Comparison of ENCODE assay signal across 9 cellular contexts in the genomic region with DNA sequence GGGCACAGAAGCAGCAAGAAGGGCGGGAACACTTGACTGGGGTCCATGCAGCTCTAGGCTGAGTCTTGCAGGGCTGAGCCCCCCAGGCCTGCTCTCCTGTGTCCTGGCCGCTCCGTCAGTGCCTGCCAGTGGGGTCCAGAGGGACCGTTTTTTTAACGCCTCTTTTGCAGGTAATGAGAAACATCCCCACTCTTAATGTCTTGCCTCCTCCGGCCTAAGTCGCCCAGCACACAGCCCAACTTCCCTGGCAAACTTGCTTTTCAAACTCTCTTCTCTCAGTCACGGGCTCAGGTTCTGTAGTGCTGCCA. TPM values are rescaled to one million over a fixed set of nuclear protein-coding genes. Genes with fewer than 3 reads are reported as not detected.
DNase-seq lines count a peak whose midpoint lies in the region; ATAC-seq and TF ChIP-seq lines count a peak whose summit lies in the region.
"Not testable (repeated sequence)": the region's sequence is repeated elsewhere in the genome, so short reads cannot be mapped to it uniquely, and the experiment has no call there.
"Had no signal": no experiment of that assay in that cellular context is flagged by ENCODE, and none has a peak within 500 bp of the region (broad histone marks: within the 10 kb centered on the region; RNA-seq: fewer than 3 reads in every experiment).

No MANE protein-coding gene starts in this region.

- not testable (repeated sequence) for TF ChIP-seq RAD21 in SK-N-SH (IDR thresholded peaks at IDR 0.05; ENCODE audit: low read length)

- H3K36me3 Mint-ChIP-seq in CD4-positive, CD25-positive, alpha-beta regulatory T cell; HFFc6 (ENCODE audit: low read depth); activated naive CD4-positive, alpha-beta T cell treated with anti-CD3 and anti-CD28 coated beads, Interleukin-2, amount 50 U/mL, for 24 hours; immature natural killer cell: not testable (repeated sequence)

- H3F3A ChIP-seq in SK-N-SH (replicated peaks; ENCODE audit: insufficient read depth) = not testable (repeated sequence)

- peak overlapping the region; percentile 84 to 94 (median 93) for H3K27ac Mint-ChIP-seq in CD4-positive, CD25-positive, alpha-beta regulatory T cell
- H3K27ac Mint-ChIP-seq in HFFc6 (peak overlapping the region; percentile 43), immature natural killer cell (peak overlapping the region in 5 of 6 donors; percentile 83 to 95 (median 91))
- H3K27ac Mint-ChIP-seq in activated naive CD4-positive, alpha-beta T cell treated with anti-CD3 and anti-CD28 coated beads, Interleukin-2, amount 50 U/mL, for 24 hours = peak overlapping the region; percentile 90

- H3K4me2 ChIP-seq in SK-N-SH = not testable (repeated sequence)

- H3K4me1 ChIP-seq in CD4-positive, CD25-positive, alpha-beta regulatory T cell (ENCODE audit: control insufficient read depth, insufficient read depth, low read length, poor library complexity, severe bottlenecking); SK-N-SH (ENCODE audit: control insufficient read depth in 1 of 2, insufficient read depth in 2 of 2, low read depth in 1 of 2, low read length in 1 of 2); suprapubic skin: not testable (repeated sequence)
- peaks cover 9 to 11% of the 10 kb centered on the region in 2 experiments for H3K4me1 ChIP-seq in neutrophil (ENCODE audit: control insufficient read depth in 1 of 2, insufficient read depth in 1 of 2, low read depth in 1 of 2, low read length in 1 of 2)

- not testable (repeated sequence) for H3K9me3 Mint-ChIP-seq in CD4-positive, CD25-positive, alpha-beta regulatory T cell; HFFc6; activated naive CD4-positive, alpha-beta T cell treated with anti-CD3 and anti-CD28 coated beads, Interleukin-2, amount 50 U/mL, for 24 hours; immature natural killer cell

- CTCF ChIA-PET in SK-N-SH (lab: Yijun Ruan, JAX) = not testable (repeated sequence)

- not testable (repeated sequence) for DNase-seq in CD4-positive, CD25-positive, alpha-beta regulatory T cell; HFFc6; SK-N-SH; dorsolateral prefrontal cortex; immature natural killer cell; suprapubic skin (ENCODE audit: low spot score in 2 of 2)

- H3K4me3 ChIP-seq in CD4-positive, CD25-positive, alpha-beta regulatory T cell (ENCODE audit: low read depth, low read length) = not testable (repeated sequence)
- H3K4me3 ChIP-seq in SK-N-SH (ENCODE audit: low read depth in 2 of 2, low read length in 1 of 2) = peak overlapping the region in 1 of 2 experiments; percentile 25; a peak in 2 of 4 replicates
- peak overlapping the region in 53 of 59 donors; percentile 11 to 84 (median 58) for H3K4me3 ChIP-seq in dorsolateral prefrontal cortex
- peak overlapping the region; percentile 27 to 67 for H3K4me3 ChIP-seq in neutrophil (ENCODE audit: low read depth in 1 of 2, low read length in 1 of 2)
- peak overlapping the region; percentile 27 for H3K4me3 ChIP-seq in suprapubic skin

- TF ChIP-seq CTCF in HFFc6 (IDR thresholded peaks at IDR 0.05) (peak; percentile 68), SK-N-SH (IDR thresholded peaks at IDR 0.05) (peak; percentile 54), dorsolateral prefrontal cortex (IDR thresholded peaks at IDR 0.05 in 54 of 56, conservative IDR thresholded peaks at IDR 0.05 in 2 of 56; ENCODE audit: low read depth in 1 of 56, partially characterized antibody in 56 of 56) (peak in 6 of 56 donors; percentile 2 to 50 (median 34)), suprapubic skin (IDR thresholded peaks at IDR 0.05) (peak in 1 of 2 donors; percentile 1)
- TF ChIP-seq CTCF in neutrophil (IDR thresholded peaks at IDR 0.05) = not testable (repeated sequence)

- not testable (repeated sequence) for H3K27me3 ChIP-seq in CD4-positive, CD25-positive, alpha-beta regulatory T cell (ENCODE audit: control insufficient read depth, insufficient read depth, low read length); SK-N-SH (ENCODE audit: insufficient read depth); neutrophil; suprapubic skin
- peaks cover 0 to 14% (median 0%) of the 10 kb centered on the region in 45 donors for H3K27me3 ChIP-seq in dorsolateral prefrontal cortex

- peak overlapping the region; percentile 86 for H3K27ac ChIP-seq in CD4-positive, CD25-positive, alpha-beta regulatory T cell (ENCODE audit: insufficient read depth, low read length, poor library complexity, severe bottlenecking)
- not testable (repeated sequence) for H3K27ac ChIP-seq in SK-N-SH (ENCODE audit: low read depth in 2 of 2, low read length in 1 of 2); suprapubic skin
- peak overlapping the region in 17 of 59 donors; percentile 41 to 94 (median 57) for H3K27ac ChIP-seq in dorsolateral prefrontal cortex
- H3K27ac ChIP-seq in neutrophil = peak overlapping the region; percentile 97

- peak overlapping the region; percentile 81 to 97 (median 90) for H3K4me3 Mint-ChIP-seq in CD4-positive, CD25-positive, alpha-beta regulatory T cell
- H3K4me3 Mint-ChIP-seq in HFFc6 = peak overlapping the region; percentile 91
- H3K4me3 Mint-ChIP-seq in activated naive CD4-positive, alpha-beta T cell treated with anti-CD3 and anti-CD28 coated beads, Interleukin-2, amount 50 U/mL, for 24 hours = peak overlapping the region; percentile 88
- peak overlapping the region; percentile 83 to 93 (median 88) for H3K4me3 Mint-ChIP-seq in immature natural killer cell

- not testable (repeated sequence) for H3K9ac ChIP-seq in SK-N-SH

- TF ChIP-seq POLR2A in suprapubic skin (IDR thresholded peaks at IDR 0.05) = not testable (repeated sequence)

- H3K79me2 ChIP-seq in SK-N-SH (ENCODE audit: insufficient read depth) = not testable (repeated sequence)

- H3K27me3 Mint-ChIP-seq in CD4-positive, CD25-positive, alpha-beta regulatory T cell; HFFc6 (ENCODE audit: insufficient read depth); activated naive CD4-positive, alpha-beta T cell treated with anti-CD3 and anti-CD28 coated beads, Interleukin-2, amount 50 U/mL, for 24 hours: not testable (repeated sequence)
- peaks cover 10 to 13% (median 12%) of the 10 kb centered on the region in 3 donors for H3K27me3 Mint-ChIP-seq in immature natural killer cell (ENCODE audit: low read depth in 3 of 3)

- H3K36me3 ChIP-seq in CD4-positive, CD25-positive, alpha-beta regulatory T cell (ENCODE audit: control insufficient read depth, insufficient read depth, low read length); SK-N-SH (replicated peaks in 1 of 2; ENCODE audit: control insufficient read depth in 1 of 2, insufficient read depth in 2 of 2, low read length in 1 of 2); neutrophil; suprapubic skin: not testable (repeated sequence)

- WGBS in SK-N-SH (ENCODE audit: low lambda C conversion rate) = 8% methylated on average over 2 of the region's 8 CpGs
- 80% methylated on average over 1 of the region's 8 CpGs for WGBS in suprapubic skin

- H3K4me1 Mint-ChIP-seq in CD4-positive, CD25-positive, alpha-beta regulatory T cell = peaks cover 0 to 16% (median 4%) of the 10 kb centered on the region in 4 donors
- not testable (repeated sequence) for H3K4me1 Mint-ChIP-seq in HFFc6 (ENCODE audit: low read depth); activated naive CD4-positive, alpha-beta T cell treated with anti-CD3 and anti-CD28 coated beads, Interleukin-2, amount 50 U/mL, for 24 hours
- H3K4me1 Mint-ChIP-seq in immature natural killer cell = peaks cover 6 to 12% of the 10 kb centered on the region in 2 donors

- H3K9me3 ChIP-seq in CD4-positive, CD25-positive, alpha-beta regulatory T cell (ENCODE audit: control insufficient read depth in 2 of 2, low read length in 2 of 2); SK-N-SH; neutrophil; suprapubic skin: not testable (repeated sequence)

- intact Hi-C loops in dorsolateral prefrontal cortex (cut with DNase I) = not testable (repeated sequence)

- not testable (repeated sequence) for ATAC-seq in CD4-positive, CD25-positive, alpha-beta regulatory T cell (ENCODE audit: low read depth in 2 of 2)

- H3K9me2 ChIP-seq in SK-N-SH = not testable (repeated sequence)

- not testable (repeated sequence) for H4K20me1 ChIP-seq in SK-N-SH (ENCODE audit: insufficient read depth)

- POLR2A ChIA-PET in SK-N-SH (lab: Yijun Ruan, JAX) = interaction anchor here (0.6 to 1.8 kb wide), 2 partner anchors 9 to 420 kb away, joined by 3 to 8 read pairs; no protein-coding TSS in a partner anchor

- not testable (repeated sequence) for TF ChIP-seq EP300 in SK-N-SH (IDR thresholded peaks at IDR 0.05; ENCODE audit: borderline replicate concordance in 1 of 2, low read depth in 1 of 2, low read length in 1 of 2); suprapubic skin (IDR thresholded peaks at IDR 0.05)

- H2AFZ ChIP-seq in SK-N-SH (ENCODE audit: low read depth) = not testable (repeated sequence)

RNA-seq across cellular contexts. Expression of gene EOLA2, which starts 2.4 kb away (rescaled TPM):
- 62.5 TPM for total RNA-seq in CD4-positive, CD25-positive, alpha-beta regulatory T cell
- 10 to 100 TPM; 32.1 to 35.9 (median 34.2) TPM for polyA plus RNA-seq in CD4-positive, CD25-positive, alpha-beta regulatory T cell
- 10 to 100 TPM; 30.1 to 36.7 (median 31.4) TPM for total RNA-seq in HFFc6 (2021; fragmentation: NEBNext Ultra II Directional; extraction: Animal tissue kit (Norgen Biotek cat#: 25700))
- polyA plus RNA-seq in SK-N-SH (2012; rRNA removed) (43.4 and 45.2 TPM in 2 replicates), immature natural killer cell (10 to 100 TPM; 38.6 to 65.1 (median 51.5) TPM)
- polyA plus RNA-seq in SK-N-SH (2012; cell fraction: cytosol; rRNA removed) = 33.0 and 41.1 TPM in 2 replicates
- 62.6 and 71.9 TPM in 2 replicates for polyA plus RNA-seq in SK-N-SH (2012; cell fraction: nucleus; rRNA removed)
- total RNA-seq in dorsolateral prefrontal cortex (10 to 100 TPM; 18.9 to 40.5 (median 28.8) TPM), suprapubic skin (10 to 100 TPM; 15.3 to 49.2 (median 20.1) TPM)

RNA-seq across cellular contexts. Expression of gene HSFX4, which starts 11.3 kb away (rescaled TPM):
- not detected for total RNA-seq in CD4-positive, CD25-positive, alpha-beta regulatory T cell
- polyA plus RNA-seq in CD4-positive, CD25-positive, alpha-beta regulatory T cell = not detected
- not detected for total RNA-seq in HFFc6 (2021; fragmentation: NEBNext Ultra II Directional; extraction: Animal tissue kit (Norgen Biotek cat#: 25700))
- not detected in 2 replicates for polyA plus RNA-seq in SK-N-SH (2012; rRNA removed)
- not detected in 2 replicates for polyA plus RNA-seq in SK-N-SH (2012; cell fraction: cytosol; rRNA removed)
- not detected in 2 replicates for polyA plus RNA-seq in SK-N-SH (2012; cell fraction: nucleus; rRNA removed)
- under 1 TPM in 2 of 120 experiments, not detected in 118; 0.39 to 0.43 TPM for total RNA-seq in dorsolateral prefrontal cortex
- polyA plus RNA-seq in immature natural killer cell = not detected
- total RNA-seq in suprapubic skin = not detected
- total RNA-seq: H4 had no signal

RNA-seq across cellular contexts. Expression of gene MAGEA8, which starts 59.7 kb away (rescaled TPM):
- total RNA-seq in CD4-positive, CD25-positive, alpha-beta regulatory T cell = not detected
- polyA plus RNA-seq in CD4-positive, CD25-positive, alpha-beta regulatory T cell = not detected
- total RNA-seq in HFFc6 (2021; fragmentation: NEBNext Ultra II Directional; extraction: Animal tissue kit (Norgen Biotek cat#: 25700)) = not detected
- polyA plus RNA-seq in SK-N-SH (2012; rRNA removed) (0.15 and 0.20 TPM in 2 replicates), immature natural killer cell (not detected)
- 0.14 and 0.23 TPM in 2 replicates for polyA plus RNA-seq in SK-N-SH (2012; cell fraction: cytosol; rRNA removed)
- polyA plus RNA-seq in SK-N-SH (2012; cell fraction: nucleus; rRNA removed) = 0.05 and 0.08 TPM in 2 replicates
- total RNA-seq in dorsolateral prefrontal cortex (not detected), suprapubic skin (not detected)
- total RNA-seq: H4 had no signal

Comparison
In these comparisons a context has a peak if more than half of its experiments do, and no peak if none do; other contexts are left out.
1. H3K27ac Mint-ChIP-seq: peak in every context shown above with its lines; median percentile 93 in CD4-positive, CD25-positive, alpha-beta regulatory T cell; 91 in immature natural killer cell; 90 in activated naive CD4-positive, alpha-beta T cell treated with anti-CD3 and anti-CD28 coated beads, Interleukin-2, amount 50 U/mL, for 24 hours; 43 in HFFc6.